In the genomic region with DNA sequence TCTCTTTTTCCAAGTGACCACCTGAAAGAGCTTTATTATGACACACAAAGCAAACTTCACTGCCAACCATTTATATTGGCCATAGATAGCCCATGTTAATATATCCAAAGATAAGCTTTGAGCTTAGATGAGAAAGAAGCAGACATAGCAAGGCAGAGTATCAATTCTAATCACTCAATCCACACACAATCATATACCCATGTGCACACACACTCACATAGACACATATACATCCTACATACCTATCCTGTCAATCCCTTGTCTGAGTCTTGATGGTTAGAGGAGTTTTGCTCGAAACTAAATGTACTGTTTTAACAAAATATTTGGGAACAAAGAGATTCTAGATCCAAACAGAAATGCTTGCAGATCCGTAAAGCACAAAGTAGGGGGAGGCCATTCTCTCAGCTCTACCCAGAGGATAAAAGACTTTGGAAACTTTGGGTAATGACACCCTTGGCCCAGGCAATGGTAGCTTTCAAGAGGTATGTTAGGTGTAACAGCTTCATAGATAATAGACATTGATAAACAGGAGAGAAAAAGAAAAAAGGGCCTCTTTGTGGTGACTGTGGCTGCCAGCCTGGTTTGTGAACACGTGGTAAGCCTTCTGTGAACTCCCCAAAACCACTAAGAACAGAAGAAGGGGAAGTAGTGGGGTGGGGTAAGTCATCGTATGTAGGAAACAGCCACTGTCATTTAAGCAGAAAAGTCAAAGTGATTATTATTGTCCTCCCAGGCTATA, we compare ENCODE assay signal across 8 cellular contexts.
DNase-seq lines count a peak whose midpoint lies in the region; ATAC-seq and TF ChIP-seq lines count a peak whose summit lies in the region.

No MANE protein-coding gene starts in this region.

- intact Hi-C loops in left ventricle myocardium superior (cut with micrococcal nuclease) = no loop called here
- intact Hi-C loops in left ventricle myocardium inferior (cut with micrococcal nuclease) = no loop called here
- intact Hi-C loops in activated CD4-positive, alpha-beta memory T cell treated with anti-CD3 and anti-CD28 coated beads for 36 hours (cut with micrococcal nuclease) = loop anchor here (1.0 kb wide), 1 partner anchor 42 kb away; no protein-coding TSS in a partner anchor

- CTCF ChIA-PET in activated CD4-positive, alpha-beta memory T cell treated with anti-CD3 and anti-CD28 coated beads for 36 hours (lab: Charles Lee) = no interaction called here

- no peak overlapping the region for H3K4me3 ChIP-seq in left ventricle myocardium inferior

- H3K4me1 Mint-ChIP-seq in activated CD4-positive, alpha-beta memory T cell treated with anti-CD3 and anti-CD28 coated beads for 36 hours (ENCODE audit: low read depth) = peaks cover 29% of the 10 kb centered on the region

- no peaks in the 10 kb centered on the region for H3K36me3 ChIP-seq in left ventricle myocardium inferior

- H3K9me3 ChIP-seq in left ventricle myocardium inferior (replicated peaks) = no peaks in the 10 kb centered on the region

- H3K9me3 Mint-ChIP-seq in activated CD4-positive, alpha-beta memory T cell treated with anti-CD3 and anti-CD28 coated beads for 36 hours = no peaks in the 10 kb centered on the region

- H3K27ac ChIP-seq in left ventricle myocardium inferior (replicated peaks) = no peak overlapping the region

- H3K4me3 Mint-ChIP-seq in activated CD4-positive, alpha-beta memory T cell treated with anti-CD3 and anti-CD28 coated beads for 36 hours = no peak overlapping the region

- no peaks in the 10 kb centered on the region for H3K36me3 Mint-ChIP-seq in activated CD4-positive, alpha-beta memory T cell treated with anti-CD3 and anti-CD28 coated beads for 36 hours

- no peaks in the 10 kb centered on the region for H3K4me1 ChIP-seq in left ventricle myocardium inferior

- no peaks in the 10 kb centered on the region for H3K27me3 ChIP-seq in left ventricle myocardium inferior (ENCODE audit: low read depth)

- DNase-seq in left ventricle myocardium superior (no peak), left ventricle myocardium inferior (no peak), SW 1271 (lab: John Stamatoyannopoulos, UW) (no peak), NCI-H510A (lab: John Stamatoyannopoulos, UW) (no peak), NCI-H1417 (lab: John Stamatoyannopoulos, UW) (no peak)
- peak; percentile 67 for DNase-seq in activated CD4-positive, alpha-beta memory T cell treated with anti-CD3 and anti-CD28 coated beads for 36 hours
- peak; percentile 1 to 12 for DNase-seq in stimulated activated CD4-positive, alpha-beta T cell treated with anti-CD3 and anti-CD28 coated beads, Interleukin-1b, Interleukin-23, amount 100 ng/mL, for 4 hours (ENCODE audit: low read depth in 2 of 2)

- H3K27me3 Mint-ChIP-seq in activated CD4-positive, alpha-beta memory T cell treated with anti-CD3 and anti-CD28 coated beads for 36 hours = peaks cover 29% of the 10 kb centered on the region

- ATAC-seq in left ventricle myocardium superior (peak; percentile 45), HG03457 (IDR thresholded peaks at IDR 0.05; ENCODE audit: unreplicated experiment) (peak; percentile 98)

- no peak for TF ChIP-seq CTCF in left ventricle myocardium inferior (IDR thresholded peaks at IDR 0.05; ENCODE audit: borderline replicate concordance)

- H3K27ac Mint-ChIP-seq in activated CD4-positive, alpha-beta memory T cell treated with anti-CD3 and anti-CD28 coated beads for 36 hours = no peak overlapping the region

- POLR2A ChIA-PET in activated CD4-positive, alpha-beta memory T cell treated with anti-CD3 and anti-CD28 coated beads for 36 hours (lab: Charles Lee) = interaction anchor here (1.3 kb wide), 1 partner anchor 143 kb away, joined by 3 read pairs; no protein-coding TSS in a partner anchor

Comparison
In these comparisons a context has a peak if more than half of its experiments do, and no peak if none do; other contexts are left out.
1. DNase-seq: peak in activated CD4-positive, alpha-beta memory T cell treated with anti-CD3 and anti-CD28 coated beads for 36 hours (single experiment) and stimulated activated CD4-positive, alpha-beta T cell treated with anti-CD3 and anti-CD28 coated beads, Interleukin-1b, Interleukin-23, amount 100 ng/mL, for 4 hours (2 of 2); none in left ventricle myocardium superior (single experiment), left ventricle myocardium inferior (single experiment), SW 1271 (0 of 2), NCI-H510A (single experiment) and NCI-H1417 (0 of 3).